In genomic region chr5:80781356-80781755, GRCh38 we compare ENCODE assay signal across 19 cellular contexts.
DNase-seq lines count a peak whose midpoint lies in the region; ATAC-seq and TF ChIP-seq lines count a peak whose summit lies in the region.
"Had no signal": no experiment of that assay in that cellular context is flagged by ENCODE, and none has a peak within 500 bp of the region (broad histone marks: within the 10 kb centered on the region; RNA-seq: fewer than 3 reads in every experiment).

No MANE protein-coding gene starts in this region.

- H3K4me3 ChIP-seq in fibroblast of the aortic adventitia (ENCODE audit: low read depth, low read length): no peak overlapping the region
- H3K4me3 ChIP-seq: mucosa of descending colon, pancreas, upper lobe of right lung had no signal

- no peak for ATAC-seq in HG02759 (IDR thresholded peaks at IDR 0.05; ENCODE audit: unreplicated experiment)
- ATAC-seq in GM21723 (IDR thresholded peaks at IDR 0.05; ENCODE audit: unreplicated experiment): no peak
- ATAC-seq: mucosa of descending colon, Panc1, pancreas, upper lobe of right lung had no signal

- H3K27ac Mint-ChIP-seq in activated T-helper 2 cell treated with anti-CD3 and anti-CD28 coated beads, Interferon-gamma antibody, Interleukin-2, Interleukin-4, amounts not matched to agents 10 μg/mL and 5 μg/mL and 100 μg/mL, durations not matched to agents 14 hours and 24 hours and 36 hours: peak overlapping the region; percentile 11
- H3K27ac Mint-ChIP-seq: activated naive CD4-positive, alpha-beta T cell treated with anti-CD3 and anti-CD28 coated beads for 36 hours had no signal

- H3K4me3 Mint-ChIP-seq in activated T-helper 2 cell treated with anti-CD3 and anti-CD28 coated beads, Interferon-gamma antibody, Interleukin-2, Interleukin-4, amounts not matched to agents 10 μg/mL and 5 μg/mL and 100 μg/mL, durations not matched to agents 14 hours and 24 hours and 36 hours (ENCODE audit: low read depth): no peak overlapping the region
- H3K4me3 Mint-ChIP-seq: activated naive CD4-positive, alpha-beta T cell treated with anti-CD3 and anti-CD28 coated beads for 36 hours had no signal

- DNase-seq in A172 (ENCODE audit: low spot score) (peak; percentile 62), H4 (ENCODE audit: low spot score) (peak; percentile 27), fibroblast of the aortic adventitia (ENCODE audit: low read depth) (peak; percentile 40), SIG-M5 treated with dmso at 0.1 percent for 504 hours (lab: John Stamatoyannopoulos, UW; ENCODE audit: unreplicated experiment) (no peak), middle frontal gyrus (ENCODE audit: extremely low spot score, low spot score) (no peak)
- no peak for DNase-seq in activated T-helper 2 cell treated with anti-CD3 and anti-CD28 coated beads, Interferon-gamma antibody, Interleukin-2, Interleukin-4, amounts not matched to agents 10 μg/mL and 5 μg/mL and 100 μg/mL, durations not matched to agents 14 hours and 24 hours and 36 hours (ENCODE audit: low spot score)
- DNase-seq: activated CD4-positive, alpha-beta T cell treated with anti-CD3 and anti-CD28 coated beads, Interleukin-2, amount 50 U/mL, for 4 hours; activated naive CD4-positive, alpha-beta T cell treated with anti-CD3 and anti-CD28 coated beads for 36 hours; AML-193; dermis blood vessel endothelial cell; DMS79; KBM-7; mucosa of descending colon; NCI-H1436; pancreas; upper lobe of right lung had no signal

- no peak for TF ChIP-seq CTCF in fibroblast of the aortic adventitia (IDR thresholded peaks at IDR 0.05; ENCODE audit: insufficient read depth, low read length)

- peaks cover 45% of the 10 kb centered on the region for H3K36me3 Mint-ChIP-seq in activated T-helper 2 cell treated with anti-CD3 and anti-CD28 coated beads, Interferon-gamma antibody, Interleukin-2, Interleukin-4, amounts not matched to agents 10 μg/mL and 5 μg/mL and 100 μg/mL, durations not matched to agents 14 hours and 24 hours and 36 hours (ENCODE audit: low read depth)

- no peaks in the 10 kb centered on the region for H3K9me3 Mint-ChIP-seq in activated T-helper 2 cell treated with anti-CD3 and anti-CD28 coated beads, Interferon-gamma antibody, Interleukin-2, Interleukin-4, amounts not matched to agents 10 μg/mL and 5 μg/mL and 100 μg/mL, durations not matched to agents 14 hours and 24 hours and 36 hours
- H3K9me3 Mint-ChIP-seq: activated naive CD4-positive, alpha-beta T cell treated with anti-CD3 and anti-CD28 coated beads for 36 hours had no signal

- H3K27me3 Mint-ChIP-seq in activated T-helper 2 cell treated with anti-CD3 and anti-CD28 coated beads, Interferon-gamma antibody, Interleukin-2, Interleukin-4, amounts not matched to agents 10 μg/mL and 5 μg/mL and 100 μg/mL, durations not matched to agents 14 hours and 24 hours and 36 hours (ENCODE audit: low read depth): no peaks in the 10 kb centered on the region

- intact Hi-C loops in activated T-helper 2 cell treated with anti-CD3 and anti-CD28 coated beads, Interferon-gamma antibody, Interleukin-2, Interleukin-4, amounts not matched to agents 10 μg/mL and 5 μg/mL and 100 μg/mL, durations not matched to agents 14 hours and 24 hours and 36 hours (cut with micrococcal nuclease): no loop called here

- H3K4me1 Mint-ChIP-seq in activated T-helper 2 cell treated with anti-CD3 and anti-CD28 coated beads, Interferon-gamma antibody, Interleukin-2, Interleukin-4, amounts not matched to agents 10 μg/mL and 5 μg/mL and 100 μg/mL, durations not matched to agents 14 hours and 24 hours and 36 hours (ENCODE audit: low read depth): peaks cover 25% of the 10 kb centered on the region

Comparison
In these comparisons a context has a peak if more than half of its experiments do, and no peak if none do; other contexts are left out.
1. DNase-seq: peak in A172 (single experiment), H4 (single experiment) and fibroblast of the aortic adventitia (single experiment); none in activated T-helper 2 cell treated with anti-CD3 and anti-CD28 coated beads, Interferon-gamma antibody, Interleukin-2, Interleukin-4, amounts not matched to agents 10 μg/mL and 5 μg/mL and 100 μg/mL, durations not matched to agents 14 hours and 24 hours and 36 hours (single experiment), SIG-M5 treated with dmso at 0.1 percent for 504 hours (single experiment) and middle frontal gyrus (single experiment).